29 cellular contexts compared by ENCODE assay signal in the genomic region with DNA sequence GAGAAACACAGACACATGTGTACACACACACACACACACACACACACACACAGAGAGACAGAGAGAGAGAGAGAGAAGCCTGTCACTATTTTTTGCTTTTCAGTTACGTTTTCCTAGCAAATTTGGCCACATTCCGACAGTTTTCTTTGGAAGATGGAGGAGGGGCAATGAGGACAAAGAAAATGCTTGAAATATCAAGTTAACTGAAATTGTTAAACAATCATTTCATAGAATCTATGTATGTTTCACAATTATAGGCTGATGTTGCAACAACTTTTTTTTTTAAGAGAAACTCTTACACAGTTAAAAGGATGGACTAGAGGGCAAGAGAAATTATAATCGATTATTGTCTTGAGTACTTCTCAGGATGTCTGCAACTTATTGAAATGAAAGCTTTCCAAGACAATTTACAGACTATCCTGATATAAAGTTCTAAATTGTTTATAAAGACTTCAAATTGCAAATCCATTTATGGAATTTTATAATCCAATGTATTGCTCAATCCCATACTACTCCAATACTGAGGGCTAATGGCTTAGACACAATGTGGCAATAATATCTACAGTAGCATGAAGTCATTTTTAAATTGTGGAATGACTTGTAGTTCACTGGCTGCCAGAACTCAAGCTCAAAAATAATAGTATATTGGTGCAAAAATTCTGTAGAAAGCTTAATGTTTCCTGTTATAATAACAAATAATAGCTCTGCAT.
"Had no signal": no experiment of that assay in that cellular context is flagged by ENCODE, and none has a peak within 500 bp of the region (broad histone marks: within the 10 kb centered on the region; RNA-seq: fewer than 3 reads in every experiment).

No MANE protein-coding gene starts in this region.

- H3K27me3 ChIP-seq: dorsolateral prefrontal cortex, esophagus muscularis mucosa, heart left ventricle, pancreas, thyroid gland had no signal

- H3K36me3 Mint-ChIP-seq: activated CD8-positive, alpha-beta memory T cell treated with anti-CD3 and anti-CD28 coated beads, Interleukin-2, amount 10 ng/mL, durations not matched to agents 7 days and 5 days; activated naive CD4-positive, alpha-beta T cell treated with anti-CD3 and anti-CD28 coated beads, Interleukin-2, amount 10 ng/mL, durations not matched to agents 7 days and 5 days; brain; memory B cell had no signal

- H3K27me3 Mint-ChIP-seq: activated CD4-positive, alpha-beta T cell treated with anti-CD3 and anti-CD28 coated beads, Interleukin-2, amount 10 ng/mL, durations not matched to agents 7 days and 5 days; activated CD8-positive, alpha-beta memory T cell treated with anti-CD3 and anti-CD28 coated beads, Interleukin-2, amount 10 ng/mL, durations not matched to agents 7 days and 5 days; activated CD8-positive, alpha-beta T cell treated with anti-CD3 and anti-CD28 coated beads for 36 hours; activated naive CD4-positive, alpha-beta T cell treated with anti-CD3 and anti-CD28 coated beads, Interleukin-2, amount 10 ng/mL, durations not matched to agents 7 days and 5 days; brain; central memory CD8-positive, alpha-beta T cell; effector memory CD8-positive, alpha-beta T cell; memory B cell; natural killer cell treated with Interleukin-12 subunit alpha and Interleukin-12 subunit beta and Interleukin-15 and Interleukin-18, amount 100 ng/mL, for 72 hours; stimulated activated naive CD8-positive, alpha-beta T cell treated with anti-CD3 and anti-CD28 coated beads, Interleukin-15, Interleukin-2, amounts not matched to agents 100 ng/mL and 50 ng/mL, for 24 hours had no signal

- ATAC-seq: activated CD4-positive, CD25-positive, alpha-beta regulatory T cell treated with anti-CD3 and anti-CD28 coated beads, Interleukin-2, amount 50 U/mL, for 24 hours; activated CD8-positive, alpha-beta memory T cell treated with anti-CD3 and anti-CD28 coated beads, Interleukin-2, amount 10 ng/mL, durations not matched to agents 7 days and 5 days; activated CD8-positive, alpha-beta T cell treated with anti-CD3 and anti-CD28 coated beads for 36 hours; effector memory CD8-positive, alpha-beta T cell; heart left ventricle; left cardiac atrium; natural killer cell treated with Interleukin-12 subunit alpha and Interleukin-12 subunit beta and Interleukin-15 and Interleukin-18, amount 100 ng/mL, for 72 hours; pancreas; psoas muscle; right cardiac atrium had no signal

- H3K4me3 Mint-ChIP-seq: activated CD4-positive, alpha-beta T cell treated with anti-CD3 and anti-CD28 coated beads, Interleukin-2, amount 10 ng/mL, durations not matched to agents 7 days and 5 days; activated CD8-positive, alpha-beta memory T cell treated with anti-CD3 and anti-CD28 coated beads, Interleukin-2, amount 10 ng/mL, durations not matched to agents 7 days and 5 days; activated CD8-positive, alpha-beta T cell treated with anti-CD3 and anti-CD28 coated beads for 36 hours; activated naive CD4-positive, alpha-beta T cell treated with anti-CD3 and anti-CD28 coated beads, Interleukin-2, amount 10 ng/mL, durations not matched to agents 7 days and 5 days; brain; central memory CD8-positive, alpha-beta T cell; effector memory CD8-positive, alpha-beta T cell; memory B cell; natural killer cell treated with Interleukin-12 subunit alpha and Interleukin-12 subunit beta and Interleukin-15 and Interleukin-18, amount 100 ng/mL, for 72 hours; stimulated activated naive CD8-positive, alpha-beta T cell treated with anti-CD3 and anti-CD28 coated beads, Interleukin-15, Interleukin-2, amounts not matched to agents 100 ng/mL and 50 ng/mL, for 24 hours had no signal

- FAIRE-seq: colon, endothelial cell of umbilical vein, pancreas had no signal

- H3K9me3 ChIP-seq: esophagus muscularis mucosa, pancreas, psoas muscle, thyroid gland had no signal

- H3K4me1 ChIP-seq: esophagus muscularis mucosa, heart left ventricle, pancreas, psoas muscle, thyroid gland had no signal

- H3K27ac ChIP-seq: dorsolateral prefrontal cortex, esophagus muscularis mucosa, heart left ventricle, pancreas, psoas muscle, thyroid gland, VCaP had no signal

- H3K36me3 ChIP-seq: esophagus muscularis mucosa, heart left ventricle, pancreas, thyroid gland had no signal

- H3K4me1 Mint-ChIP-seq: activated CD4-positive, alpha-beta T cell treated with anti-CD3 and anti-CD28 coated beads, Interleukin-2, amount 10 ng/mL, durations not matched to agents 7 days and 5 days; activated CD8-positive, alpha-beta memory T cell treated with anti-CD3 and anti-CD28 coated beads, Interleukin-2, amount 10 ng/mL, durations not matched to agents 7 days and 5 days; activated naive CD4-positive, alpha-beta T cell treated with anti-CD3 and anti-CD28 coated beads, Interleukin-2, amount 10 ng/mL, durations not matched to agents 7 days and 5 days; central memory CD8-positive, alpha-beta T cell; memory B cell had no signal

- DNase-seq: activated CD4-positive, alpha-beta T cell treated with anti-CD3 and anti-CD28 coated beads, Interleukin-2, amount 10 ng/mL, durations not matched to agents 7 days and 5 days; activated CD8-positive, alpha-beta memory T cell treated with anti-CD3 and anti-CD28 coated beads, Interleukin-2, amount 10 ng/mL, durations not matched to agents 7 days and 5 days; activated CD8-positive, alpha-beta T cell treated with anti-CD3 and anti-CD28 coated beads for 36 hours; activated effector memory CD4-positive, alpha-beta T cell treated with anti-CD3 and anti-CD28 coated beads, Interleukin-2, amount 50 U/mL, for 16 hours; activated naive CD4-positive, alpha-beta T cell treated with anti-CD3 and anti-CD28 coated beads, Interleukin-2, amount 10 ng/mL, durations not matched to agents 7 days and 5 days; activated T-cell treated with anti-CD3 and anti-CD28 coated beads for 4 hours; aorta; dorsolateral prefrontal cortex; effector memory CD8-positive, alpha-beta T cell; heart left ventricle; islet precursor cell; left cardiac atrium; pancreas; psoas muscle; right cardiac atrium; stimulated activated CD4-positive, alpha-beta T cell treated with anti-CD3 and anti-CD28 coated beads, Interleukin-4, amount 100 ng/mL, for 24 hours; substantia nigra; T-helper 2 cell; thyroid gland had no signal

- H3K27ac Mint-ChIP-seq: activated CD4-positive, alpha-beta T cell treated with anti-CD3 and anti-CD28 coated beads, Interleukin-2, amount 10 ng/mL, durations not matched to agents 7 days and 5 days; activated CD8-positive, alpha-beta memory T cell treated with anti-CD3 and anti-CD28 coated beads, Interleukin-2, amount 10 ng/mL, durations not matched to agents 7 days and 5 days; activated CD8-positive, alpha-beta T cell treated with anti-CD3 and anti-CD28 coated beads for 36 hours; activated naive CD4-positive, alpha-beta T cell treated with anti-CD3 and anti-CD28 coated beads, Interleukin-2, amount 10 ng/mL, durations not matched to agents 7 days and 5 days; brain; effector memory CD8-positive, alpha-beta T cell; memory B cell; natural killer cell treated with Interleukin-12 subunit alpha and Interleukin-12 subunit beta and Interleukin-15 and Interleukin-18, amount 100 ng/mL, for 72 hours; stimulated activated naive CD8-positive, alpha-beta T cell treated with anti-CD3 and anti-CD28 coated beads, Interleukin-15, Interleukin-2, amounts not matched to agents 100 ng/mL and 50 ng/mL, for 24 hours had no signal

- H3K4me3 ChIP-seq: dorsolateral prefrontal cortex, esophagus muscularis mucosa, heart left ventricle, pancreas, psoas muscle, thyroid gland had no signal
